In the genomic region with DNA sequence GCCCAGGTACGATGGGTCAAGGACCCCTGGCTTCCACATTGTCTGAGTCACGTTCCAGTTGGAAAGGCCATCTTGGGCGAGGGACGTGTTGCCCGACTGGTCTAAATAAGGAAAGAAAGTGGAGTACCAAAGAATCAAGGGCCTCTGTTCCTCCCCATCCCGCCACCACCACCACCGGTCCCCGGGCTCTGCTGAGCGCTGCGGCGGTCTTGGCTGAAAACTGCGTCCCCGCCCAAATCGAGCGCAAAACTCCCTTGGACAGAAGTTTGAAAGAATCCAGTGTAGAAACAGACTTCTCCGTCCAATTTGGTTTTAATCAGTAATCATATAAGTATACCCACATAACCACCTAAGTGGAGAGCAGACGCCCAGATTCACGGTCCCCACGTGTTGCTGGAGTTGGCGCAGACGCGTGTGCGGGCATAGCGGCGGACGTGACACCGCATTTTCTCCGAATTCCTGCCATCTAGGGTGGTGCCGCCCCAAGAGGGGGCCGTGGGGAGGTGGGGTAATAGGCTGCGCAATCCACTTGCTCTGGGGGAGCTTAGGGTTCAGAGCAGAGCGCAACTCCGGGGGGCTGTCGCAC, we compare ENCODE assay signal across 1 cellular context.
TF ChIP-seq lines count a peak whose summit lies in the region.

No MANE protein-coding gene starts in this region.

TF ChIP-seq in GM23338, 12 proteins besides CTCF, POLR2A, EP300 and RAD21 (continued from another document):
- TF ChIP-seq REST (IDR thresholded peaks at IDR 0.05; ENCODE audit: unreplicated experiment) = no peak
- peak; percentile 80 for TF ChIP-seq EZH2 (IDR thresholded peaks at IDR 0.05; ENCODE audit: low read depth, unreplicated experiment)
